Comparison of ENCODE assay signal across 10 cellular contexts in the genomic region with DNA sequence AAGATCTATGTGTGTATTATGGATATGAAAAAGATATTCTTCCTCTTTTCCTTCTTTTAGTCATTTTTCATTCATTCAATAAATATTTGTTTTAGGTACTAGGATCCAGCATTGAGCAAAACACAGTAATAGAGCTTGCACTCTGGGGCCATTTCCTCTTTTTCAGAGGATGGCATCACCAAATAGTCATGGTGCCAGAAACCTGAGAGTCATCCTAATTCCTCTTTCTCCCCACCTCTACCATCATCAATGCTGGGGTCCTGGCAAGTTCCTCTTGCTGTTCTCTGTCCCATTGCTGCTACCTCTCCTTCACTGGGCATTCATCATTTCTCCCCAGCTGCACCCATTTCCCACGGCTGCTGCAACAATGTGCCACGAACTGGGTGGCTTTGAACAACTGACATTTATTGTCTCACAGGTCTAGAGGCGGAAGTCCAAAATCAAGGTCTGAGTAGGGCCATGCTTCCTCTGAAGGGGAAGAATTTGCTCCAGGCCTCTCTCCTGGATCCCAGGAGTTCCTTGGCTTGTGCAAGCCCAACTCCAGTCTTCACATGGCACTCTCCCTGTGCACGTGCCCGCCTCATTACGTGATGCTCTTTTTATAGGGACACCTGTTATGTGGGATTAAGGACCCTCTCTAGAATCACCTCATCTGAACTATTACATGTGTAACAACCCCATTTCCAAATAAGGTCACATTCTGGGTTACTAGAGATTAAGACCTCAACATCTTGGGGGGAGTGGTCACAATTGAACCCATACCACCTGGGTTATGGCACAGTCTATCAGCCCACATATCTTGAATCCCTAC. TPM values are rescaled to one million over a fixed set of nuclear protein-coding genes. Genes with fewer than 3 reads are reported as not detected.
A peak's percentile ranks its signal among the peaks of the same experiment; 100 is the strongest.
DNase-seq lines count a peak whose midpoint lies in the region; ATAC-seq and TF ChIP-seq lines count a peak whose summit lies in the region.
"Had no signal": no experiment of that assay in that cellular context is flagged by ENCODE, and none has a peak within 500 bp of the region (broad histone marks: within the 10 kb centered on the region; RNA-seq: fewer than 3 reads in every experiment).

No MANE protein-coding gene starts in this region.

- H3K4me3 Mint-ChIP-seq in activated CD8-positive, alpha-beta T cell treated with anti-CD3 and anti-CD28 coated beads for 36 hours: no peak overlapping the region

- ATAC-seq in GM19372 (IDR thresholded peaks at IDR 0.05; ENCODE audit: low read depth, unreplicated experiment): peak; percentile 70
- peak; percentile 86 for ATAC-seq in HG03159 (IDR thresholded peaks at IDR 0.05; ENCODE audit: unreplicated experiment)
- peak; percentile 70 for ATAC-seq in sciatic nerve
- ATAC-seq in SK-N-SH treated with all-trans-retinoic acid at 6 μM for 48 hours: no peak
- no peak for ATAC-seq in activated CD8-positive, alpha-beta T cell treated with anti-CD3 and anti-CD28 coated beads for 36 hours

- no peaks in the 10 kb centered on the region for H3K9me3 Mint-ChIP-seq in activated CD8-positive, alpha-beta T cell treated with anti-CD3 and anti-CD28 coated beads for 36 hours

- intact Hi-C loops in sciatic nerve (cut with DNase I): no loop called here
- intact Hi-C loops in activated CD8-positive, alpha-beta T cell treated with anti-CD3 and anti-CD28 coated beads for 36 hours (cut with micrococcal nuclease): no loop called here

- H3K36me3 Mint-ChIP-seq in activated CD8-positive, alpha-beta T cell treated with anti-CD3 and anti-CD28 coated beads for 36 hours (ENCODE audit: low read depth): no peaks in the 10 kb centered on the region

- H3K4me1 Mint-ChIP-seq in activated CD8-positive, alpha-beta T cell treated with anti-CD3 and anti-CD28 coated beads for 36 hours (ENCODE audit: low read depth): peaks cover 3% of the 10 kb centered on the region

- H3K27ac ChIP-seq in caudate nucleus (ENCODE audit: low read depth, low read length): peak overlapping the region; percentile 33
- H3K27ac ChIP-seq: SJSA1 had no signal

- TF ChIP-seq CTCF in activated CD8-positive, alpha-beta T cell treated with anti-CD3 and anti-CD28 coated beads for 36 hours (IDR thresholded peaks at IDR 0.05): no peak

- DNase-seq in caudate nucleus (lab: John Stamatoyannopoulos, UW) (no peak), sciatic nerve (ENCODE audit: low spot score) (no peak), NCI-H345 (lab: John Stamatoyannopoulos, UW) (no peak)
- no peak for DNase-seq in activated CD8-positive, alpha-beta T cell treated with anti-CD3 and anti-CD28 coated beads for 36 hours
- DNase-seq in activated CD8-positive, alpha-beta memory T cell treated with anti-CD3 and anti-CD28 coated beads, Interleukin-2, amount 50 U/mL, for 4 hours: no peak
- DNase-seq: activated naive CD4-positive, alpha-beta T cell treated with Interleukin-2 at 50 U/mL for 16 hours had no signal

- no peaks in the 10 kb centered on the region for H3K27me3 Mint-ChIP-seq in activated CD8-positive, alpha-beta T cell treated with anti-CD3 and anti-CD28 coated beads for 36 hours

- POLR2A ChIA-PET in activated CD8-positive, alpha-beta T cell treated with anti-CD3 and anti-CD28 coated beads for 36 hours (lab: Charles Lee): no interaction called here

- H3K27ac Mint-ChIP-seq in activated CD8-positive, alpha-beta T cell treated with anti-CD3 and anti-CD28 coated beads for 36 hours: no peak overlapping the region

- CTCF ChIA-PET in activated CD8-positive, alpha-beta T cell treated with anti-CD3 and anti-CD28 coated beads for 36 hours (lab: Charles Lee): interaction anchor here (0.6 kb wide), 1 partner anchor 9 kb away, joined by 3 read pairs; no protein-coding TSS in a partner anchor

TF ChIP-seq in SK-N-SH treated with all-trans-retinoic acid at 6 μM for 48 hours, 23 proteins besides CTCF, POLR2A, EP300 and RAD21:
- no peak for TF ChIP-seq TCF4 (CRISPR knock-in tag; IDR thresholded peaks at IDR 0.05; ENCODE audit: borderline replicate concordance)
- no peak for TF ChIP-seq ESRRG (CRISPR knock-in tag; IDR thresholded peaks at IDR 0.05)
- no peak for TF ChIP-seq ZC3H10 (CRISPR knock-in tag; IDR thresholded peaks at IDR 0.05)
- no peak for TF ChIP-seq ISL1 (CRISPR knock-in tag; IDR thresholded peaks at IDR 0.05)
- TF ChIP-seq BACH2 (CRISPR knock-in tag; IDR thresholded peaks at IDR 0.05; ENCODE audit: borderline replicate concordance): no peak
- TF ChIP-seq, protein P1, sequence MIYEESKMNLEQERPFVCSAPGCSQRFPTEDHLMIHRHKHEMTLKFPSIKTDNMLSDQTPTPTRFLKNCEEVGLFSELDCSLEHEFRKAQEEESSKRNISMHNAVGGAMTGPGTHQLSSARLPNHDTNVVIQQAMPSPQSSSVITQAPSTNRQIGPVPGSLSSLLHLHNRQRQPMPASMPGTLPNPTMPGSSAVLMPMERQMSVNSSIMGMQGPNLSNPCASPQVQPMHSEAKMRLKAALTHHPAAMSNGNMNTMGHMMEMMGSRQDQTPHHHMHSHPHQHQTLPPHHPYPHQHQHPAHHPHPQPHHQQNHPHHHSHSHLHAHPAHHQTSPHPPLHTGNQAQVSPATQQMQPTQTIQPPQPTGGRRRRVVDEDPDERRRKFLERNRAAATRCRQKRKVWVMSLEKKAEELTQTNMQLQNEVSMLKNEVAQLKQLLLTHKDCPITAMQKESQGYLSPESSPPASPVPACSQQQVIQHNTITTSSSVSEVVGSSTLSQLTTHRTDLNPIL (CRISPR knock-in tag; IDR thresholded peaks at IDR 0.05; ENCODE audit: low read depth): no peak
- no peak for TF ChIP-seq PPARA (CRISPR knock-in tag; IDR thresholded peaks at IDR 0.05; ENCODE audit: borderline replicate concordance)
- no peak for TF ChIP-seq ZNF565 (CRISPR knock-in tag; conservative IDR thresholded peaks at IDR 0.05; ENCODE audit: low read depth)
- no peak for TF ChIP-seq GLIS3 (CRISPR knock-in tag; IDR thresholded peaks at IDR 0.05)
- TF ChIP-seq, protein P2, sequence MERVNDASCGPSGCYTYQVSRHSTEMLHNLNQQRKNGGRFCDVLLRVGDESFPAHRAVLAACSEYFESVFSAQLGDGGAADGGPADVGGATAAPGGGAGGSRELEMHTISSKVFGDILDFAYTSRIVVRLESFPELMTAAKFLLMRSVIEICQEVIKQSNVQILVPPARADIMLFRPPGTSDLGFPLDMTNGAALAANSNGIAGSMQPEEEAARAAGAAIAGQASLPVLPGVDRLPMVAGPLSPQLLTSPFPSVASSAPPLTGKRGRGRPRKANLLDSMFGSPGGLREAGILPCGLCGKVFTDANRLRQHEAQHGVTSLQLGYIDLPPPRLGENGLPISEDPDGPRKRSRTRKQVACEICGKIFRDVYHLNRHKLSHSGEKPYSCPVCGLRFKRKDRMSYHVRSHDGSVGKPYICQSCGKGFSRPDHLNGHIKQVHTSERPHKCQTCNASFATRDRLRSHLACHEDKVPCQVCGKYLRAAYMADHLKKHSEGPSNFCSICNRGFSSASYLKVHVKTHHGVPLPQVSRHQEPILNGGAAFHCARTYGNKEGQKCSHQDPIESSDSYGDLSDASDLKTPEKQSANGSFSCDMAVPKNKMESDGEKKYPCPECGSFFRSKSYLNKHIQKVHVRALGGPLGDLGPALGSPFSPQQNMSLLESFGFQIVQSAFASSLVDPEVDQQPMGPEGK (CRISPR knock-in tag; IDR thresholded peaks at IDR 0.05; ENCODE audit: borderline replicate concordance): no peak
- TF ChIP-seq, protein P3, sequence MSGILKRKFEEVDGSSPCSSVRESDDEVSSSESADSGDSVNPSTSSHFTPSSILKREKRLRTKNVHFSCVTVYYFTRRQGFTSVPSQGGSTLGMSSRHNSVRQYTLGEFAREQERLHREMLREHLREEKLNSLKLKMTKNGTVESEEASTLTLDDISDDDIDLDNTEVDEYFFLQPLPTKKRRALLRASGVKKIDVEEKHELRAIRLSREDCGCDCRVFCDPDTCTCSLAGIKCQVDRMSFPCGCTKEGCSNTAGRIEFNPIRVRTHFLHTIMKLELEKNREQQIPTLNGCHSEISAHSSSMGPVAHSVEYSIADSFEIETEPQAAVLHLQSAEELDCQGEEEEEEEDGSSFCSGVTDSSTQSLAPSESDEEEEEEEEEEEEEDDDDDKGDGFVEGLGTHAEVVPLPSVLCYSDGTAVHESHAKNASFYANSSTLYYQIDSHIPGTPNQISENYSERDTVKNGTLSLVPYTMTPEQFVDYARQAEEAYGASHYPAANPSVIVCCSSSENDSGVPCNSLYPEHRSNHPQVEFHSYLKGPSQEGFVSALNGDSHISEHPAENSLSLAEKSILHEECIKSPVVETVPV (CRISPR knock-in tag; IDR thresholded peaks at IDR 0.05): no peak
- no peak for TF ChIP-seq ZNF70 (CRISPR knock-in tag; IDR thresholded peaks at IDR 0.05)
- TF ChIP-seq, protein P4, sequence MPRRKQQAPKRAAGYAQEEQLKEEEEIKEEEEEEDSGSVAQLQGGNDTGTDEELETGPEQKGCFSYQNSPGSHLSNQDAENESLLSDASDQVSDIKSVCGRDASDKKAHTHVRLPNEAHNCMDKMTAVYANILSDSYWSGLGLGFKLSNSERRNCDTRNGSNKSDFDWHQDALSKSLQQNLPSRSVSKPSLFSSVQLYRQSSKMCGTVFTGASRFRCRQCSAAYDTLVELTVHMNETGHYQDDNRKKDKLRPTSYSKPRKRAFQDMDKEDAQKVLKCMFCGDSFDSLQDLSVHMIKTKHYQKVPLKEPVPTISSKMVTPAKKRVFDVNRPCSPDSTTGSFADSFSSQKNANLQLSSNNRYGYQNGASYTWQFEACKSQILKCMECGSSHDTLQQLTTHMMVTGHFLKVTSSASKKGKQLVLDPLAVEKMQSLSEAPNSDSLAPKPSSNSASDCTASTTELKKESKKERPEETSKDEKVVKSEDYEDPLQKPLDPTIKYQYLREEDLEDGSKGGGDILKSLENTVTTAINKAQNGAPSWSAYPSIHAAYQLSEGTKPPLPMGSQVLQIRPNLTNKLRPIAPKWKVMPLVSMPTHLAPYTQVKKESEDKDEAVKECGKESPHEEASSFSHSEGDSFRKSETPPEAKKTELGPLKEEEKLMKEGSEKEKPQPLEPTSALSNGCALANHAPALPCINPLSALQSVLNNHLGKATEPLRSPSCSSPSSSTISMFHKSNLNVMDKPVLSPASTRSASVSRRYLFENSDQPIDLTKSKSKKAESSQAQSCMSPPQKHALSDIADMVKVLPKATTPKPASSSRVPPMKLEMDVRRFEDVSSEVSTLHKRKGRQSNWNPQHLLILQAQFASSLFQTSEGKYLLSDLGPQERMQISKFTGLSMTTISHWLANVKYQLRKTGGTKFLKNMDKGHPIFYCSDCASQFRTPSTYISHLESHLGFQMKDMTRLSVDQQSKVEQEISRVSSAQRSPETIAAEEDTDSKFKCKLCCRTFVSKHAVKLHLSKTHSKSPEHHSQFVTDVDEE (CRISPR knock-in tag; IDR thresholded peaks at IDR 0.05): no peak
- TF ChIP-seq ARNTL (CRISPR knock-in tag; IDR thresholded peaks at IDR 0.05; ENCODE audit: borderline replicate concordance, low read depth): no peak
- TF ChIP-seq OSR1 (CRISPR knock-in tag; IDR thresholded peaks at IDR 0.05): no peak
- no peak for TF ChIP-seq ZNF8 (CRISPR knock-in tag; IDR thresholded peaks at IDR 0.05)
- no peak for TF ChIP-seq ZFP30 (CRISPR knock-in tag; IDR thresholded peaks at IDR 0.05)
- TF ChIP-seq ZFP3 (CRISPR knock-in tag; IDR thresholded peaks at IDR 0.05): no peak

RNA-seq across cellular contexts. Expression of a gene that starts 9.5 kb away (rescaled TPM):
- total RNA-seq in sciatic nerve: 71.7 TPM
- total RNA-seq in activated CD8-positive, alpha-beta T cell treated with anti-CD3 and anti-CD28 coated beads for 36 hours: 10 to 100 TPM; 81.7 to 82.4 TPM

Comparison
In these comparisons a context has a peak if more than half of its experiments do, and no peak if none do; other contexts are left out.
1. ATAC-seq: peak in GM19372 (single experiment), HG03159 (single experiment) and sciatic nerve (single experiment); none in SK-N-SH treated with all-trans-retinoic acid at 6 μM for 48 hours (single experiment) and activated CD8-positive, alpha-beta T cell treated with anti-CD3 and anti-CD28 coated beads for 36 hours (single experiment).